In genomic region chr22:36111316-36111715, GRCh38 we compare ENCODE assay signal across 2 cellular contexts.
TF ChIP-seq lines count a peak whose summit lies in the region.

No MANE protein-coding gene starts in this region.

TF ChIP-seq in GM23338, 12 proteins besides CTCF, POLR2A, EP300 and RAD21 (continued from another document):
- TF ChIP-seq, protein P1, sequence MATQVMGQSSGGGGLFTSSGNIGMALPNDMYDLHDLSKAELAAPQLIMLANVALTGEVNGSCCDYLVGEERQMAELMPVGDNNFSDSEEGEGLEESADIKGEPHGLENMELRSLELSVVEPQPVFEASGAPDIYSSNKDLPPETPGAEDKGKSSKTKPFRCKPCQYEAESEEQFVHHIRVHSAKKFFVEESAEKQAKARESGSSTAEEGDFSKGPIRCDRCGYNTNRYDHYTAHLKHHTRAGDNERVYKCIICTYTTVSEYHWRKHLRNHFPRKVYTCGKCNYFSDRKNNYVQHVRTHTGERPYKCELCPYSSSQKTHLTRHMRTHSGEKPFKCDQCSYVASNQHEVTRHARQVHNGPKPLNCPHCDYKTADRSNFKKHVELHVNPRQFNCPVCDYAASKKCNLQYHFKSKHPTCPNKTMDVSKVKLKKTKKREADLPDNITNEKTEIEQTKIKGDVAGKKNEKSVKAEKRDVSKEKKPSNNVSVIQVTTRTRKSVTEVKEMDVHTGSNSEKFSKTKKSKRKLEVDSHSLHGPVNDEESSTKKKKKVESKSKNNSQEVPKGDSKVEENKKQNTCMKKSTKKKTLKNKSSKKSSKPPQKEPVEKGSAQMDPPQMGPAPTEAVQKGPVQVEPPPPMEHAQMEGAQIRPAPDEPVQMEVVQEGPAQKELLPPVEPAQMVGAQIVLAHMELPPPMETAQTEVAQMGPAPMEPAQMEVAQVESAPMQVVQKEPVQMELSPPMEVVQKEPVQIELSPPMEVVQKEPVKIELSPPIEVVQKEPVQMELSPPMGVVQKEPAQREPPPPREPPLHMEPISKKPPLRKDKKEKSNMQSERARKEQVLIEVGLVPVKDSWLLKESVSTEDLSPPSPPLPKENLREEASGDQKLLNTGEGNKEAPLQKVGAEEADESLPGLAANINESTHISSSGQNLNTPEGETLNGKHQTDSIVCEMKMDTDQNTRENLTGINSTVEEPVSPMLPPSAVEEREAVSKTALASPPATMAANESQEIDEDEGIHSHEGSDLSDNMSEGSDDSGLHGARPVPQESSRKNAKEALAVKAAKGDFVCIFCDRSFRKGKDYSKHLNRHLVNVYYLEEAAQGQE (IDR thresholded peaks at IDR 0.05; ENCODE audit: unreplicated experiment): no peak
- TF ChIP-seq NANOG (IDR thresholded peaks at IDR 0.05; ENCODE audit: borderline replicate concordance) (no peak), EZH2phosphoT487 (IDR thresholded peaks at IDR 0.05; ENCODE audit: unreplicated experiment) (no peak), EZH2 (IDR thresholded peaks at IDR 0.05; ENCODE audit: low read depth, unreplicated experiment) (no peak), ETS1 (IDR thresholded peaks at IDR 0.05) (no peak), POLR2AphosphoS5 (IDR thresholded peaks at IDR 0.05; ENCODE audit: low read depth) (no peak), ZNF331 (CRISPR knock-in tag; IDR thresholded peaks at IDR 0.05; ENCODE audit: low read depth) (no peak), JUNB (IDR thresholded peaks at IDR 0.05; ENCODE audit: unreplicated experiment) (no peak)
- TF ChIP-seq, protein P2, sequence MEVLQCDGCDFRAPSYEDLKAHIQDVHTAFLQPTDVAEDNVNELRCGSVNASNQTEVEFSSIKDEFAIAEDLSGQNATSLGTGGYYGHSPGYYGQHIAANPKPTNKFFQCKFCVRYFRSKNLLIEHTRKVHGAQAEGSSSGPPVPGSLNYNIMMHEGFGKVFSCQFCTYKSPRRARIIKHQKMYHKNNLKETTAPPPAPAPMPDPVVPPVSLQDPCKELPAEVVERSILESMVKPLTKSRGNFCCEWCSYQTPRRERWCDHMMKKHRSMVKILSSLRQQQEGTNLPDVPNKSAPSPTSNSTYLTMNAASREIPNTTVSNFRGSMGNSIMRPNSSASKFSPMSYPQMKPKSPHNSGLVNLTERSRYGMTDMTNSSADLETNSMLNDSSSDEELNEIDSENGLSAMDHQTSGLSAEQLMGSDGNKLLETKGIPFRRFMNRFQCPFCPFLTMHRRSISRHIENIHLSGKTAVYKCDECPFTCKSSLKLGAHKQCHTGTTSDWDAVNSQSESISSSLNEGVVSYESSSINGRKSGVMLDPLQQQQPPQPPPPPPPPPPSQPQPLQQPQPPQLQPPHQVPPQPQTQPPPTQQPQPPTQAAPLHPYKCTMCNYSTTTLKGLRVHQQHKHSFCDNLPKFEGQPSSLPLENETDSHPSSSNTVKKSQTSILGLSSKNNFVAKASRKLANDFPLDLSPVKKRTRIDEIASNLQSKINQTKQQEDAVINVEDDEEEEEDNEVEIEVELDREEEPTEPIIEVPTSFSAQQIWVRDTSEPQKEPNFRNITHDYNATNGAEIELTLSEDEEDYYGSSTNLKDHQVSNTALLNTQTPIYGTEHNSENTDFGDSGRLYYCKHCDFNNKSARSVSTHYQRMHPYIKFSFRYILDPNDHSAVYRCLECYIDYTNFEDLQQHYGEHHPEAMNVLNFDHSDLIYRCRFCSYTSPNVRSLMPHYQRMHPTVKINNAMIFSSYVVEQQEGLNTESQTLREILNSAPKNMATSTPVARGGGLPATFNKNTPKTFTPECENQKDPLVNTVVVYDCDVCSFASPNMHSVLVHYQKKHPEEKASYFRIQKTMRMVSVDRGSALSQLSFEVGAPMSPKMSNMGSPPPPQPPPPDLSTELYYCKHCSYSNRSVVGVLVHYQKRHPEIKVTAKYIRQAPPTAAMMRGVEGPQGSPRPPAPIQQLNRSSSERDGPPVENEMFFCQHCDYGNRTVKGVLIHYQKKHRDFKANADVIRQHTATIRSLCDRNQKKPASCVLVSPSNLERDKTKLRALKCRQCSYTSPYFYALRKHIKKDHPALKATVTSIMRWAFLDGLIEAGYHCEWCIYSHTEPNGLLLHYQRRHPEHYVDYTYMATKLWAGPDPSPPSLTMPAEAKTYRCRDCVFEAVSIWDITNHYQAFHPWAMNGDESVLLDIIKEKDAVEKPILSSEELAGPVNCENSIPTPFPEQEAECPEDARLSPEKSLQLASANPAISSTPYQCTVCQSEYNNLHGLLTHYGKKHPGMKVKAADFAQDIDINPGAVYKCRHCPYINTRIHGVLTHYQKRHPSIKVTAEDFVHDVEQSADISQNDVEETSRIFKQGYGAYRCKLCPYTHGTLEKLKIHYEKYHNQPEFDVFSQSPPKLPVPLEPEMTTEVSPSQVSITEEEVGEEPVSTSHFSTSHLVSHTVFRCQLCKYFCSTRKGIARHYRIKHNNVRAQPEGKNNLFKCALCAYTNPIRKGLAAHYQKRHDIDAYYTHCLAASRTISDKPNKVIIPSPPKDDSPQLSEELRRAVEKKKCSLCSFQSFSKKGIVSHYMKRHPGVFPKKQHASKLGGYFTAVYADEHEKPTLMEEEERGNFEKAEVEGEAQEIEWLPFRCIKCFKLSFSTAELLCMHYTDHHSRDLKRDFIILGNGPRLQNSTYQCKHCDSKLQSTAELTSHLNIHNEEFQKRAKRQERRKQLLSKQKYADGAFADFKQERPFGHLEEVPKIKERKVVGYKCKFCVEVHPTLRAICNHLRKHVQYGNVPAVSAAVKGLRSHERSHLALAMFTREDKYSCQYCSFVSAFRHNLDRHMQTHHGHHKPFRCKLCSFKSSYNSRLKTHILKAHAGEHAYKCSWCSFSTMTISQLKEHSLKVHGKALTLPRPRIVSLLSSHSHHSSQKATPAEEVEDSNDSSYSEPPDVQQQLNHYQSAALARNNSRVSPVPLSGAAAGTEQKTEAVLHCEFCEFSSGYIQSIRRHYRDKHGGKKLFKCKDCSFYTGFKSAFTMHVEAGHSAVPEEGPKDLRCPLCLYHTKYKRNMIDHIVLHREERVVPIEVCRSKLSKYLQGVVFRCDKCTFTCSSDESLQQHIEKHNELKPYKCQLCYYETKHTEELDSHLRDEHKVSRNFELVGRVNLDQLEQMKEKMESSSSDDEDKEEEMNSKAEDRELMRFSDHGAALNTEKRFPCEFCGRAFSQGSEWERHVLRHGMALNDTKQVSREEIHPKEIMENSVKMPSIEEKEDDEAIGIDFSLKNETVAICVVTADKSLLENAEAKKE (CRISPR knock-in tag; IDR thresholded peaks at IDR 0.05): no peak

TF ChIP-seq in WTC11, 78 proteins besides CTCF, POLR2A, EP300 and RAD21 (continued from another document):
- TF ChIP-seq ATF3 (CRISPR knock-in tag; conservative IDR thresholded peaks at IDR 0.05): no peak
- no peak for TF ChIP-seq MXD4 (CRISPR knock-in tag; IDR thresholded peaks at IDR 0.05; ENCODE audit: borderline replicate concordance)
- TF ChIP-seq ZNF138 (CRISPR knock-in tag; conservative IDR thresholded peaks at IDR 0.05): no peak
- no peak for TF ChIP-seq IRF2 (CRISPR knock-in tag; IDR thresholded peaks at IDR 0.05; ENCODE audit: borderline replicate concordance, low read depth)
- TF ChIP-seq RELA (CRISPR knock-in tag; IDR thresholded peaks at IDR 0.05; ENCODE audit: borderline replicate concordance): no peak
- no peak for TF ChIP-seq ZNF396 (CRISPR knock-in tag; IDR thresholded peaks at IDR 0.05; ENCODE audit: borderline replicate concordance)
- no peak for TF ChIP-seq JAZF1 (CRISPR knock-in tag; IDR thresholded peaks at IDR 0.05)
- TF ChIP-seq SOX15 (CRISPR knock-in tag; IDR thresholded peaks at IDR 0.05): no peak
- no peak for TF ChIP-seq CBFB (CRISPR knock-in tag; IDR thresholded peaks at IDR 0.05; ENCODE audit: low read depth)
- no peak for TF ChIP-seq MYBL2 (CRISPR knock-in tag; IDR thresholded peaks at IDR 0.05)
- no peak for TF ChIP-seq HMGA2 (CRISPR knock-in tag; IDR thresholded peaks at IDR 0.05)
- TF ChIP-seq, protein P3, sequence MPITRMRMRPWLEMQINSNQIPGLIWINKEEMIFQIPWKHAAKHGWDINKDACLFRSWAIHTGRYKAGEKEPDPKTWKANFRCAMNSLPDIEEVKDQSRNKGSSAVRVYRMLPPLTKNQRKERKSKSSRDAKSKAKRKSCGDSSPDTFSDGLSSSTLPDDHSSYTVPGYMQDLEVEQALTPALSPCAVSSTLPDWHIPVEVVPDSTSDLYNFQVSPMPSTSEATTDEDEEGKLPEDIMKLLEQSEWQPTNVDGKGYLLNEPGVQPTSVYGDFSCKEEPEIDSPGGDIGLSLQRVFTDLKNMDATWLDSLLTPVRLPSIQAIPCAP (CRISPR knock-in tag; IDR thresholded peaks at IDR 0.05): no peak
